In the genomic region with DNA sequence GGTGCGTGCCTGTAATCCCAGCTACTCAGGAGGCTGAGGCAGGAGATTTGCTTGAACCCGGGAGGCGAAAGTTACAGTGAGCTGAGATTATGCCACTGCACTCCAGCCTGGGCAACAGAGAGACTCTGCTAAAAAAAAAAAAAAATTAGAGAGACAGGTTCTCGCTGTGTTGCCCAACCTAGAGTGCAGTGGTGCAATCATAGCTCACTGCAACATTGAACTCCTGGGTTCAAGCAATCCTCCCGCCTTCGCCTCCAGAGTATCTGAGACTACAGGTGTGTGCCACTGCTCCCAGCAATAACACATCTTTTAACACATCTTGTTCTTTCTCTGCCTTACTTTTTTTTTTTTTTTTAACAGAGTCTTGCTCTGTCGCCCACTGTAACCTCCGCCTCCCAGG, we compare ENCODE assay signal across 1 cellular context.
TF ChIP-seq lines count a peak whose summit lies in the region.

No MANE protein-coding gene starts in this region.

TF ChIP-seq in GM23338, 12 proteins besides CTCF, POLR2A, EP300 and RAD21 (continued from another document):
- TF ChIP-seq STAT1 (IDR thresholded peaks at IDR 0.05; ENCODE audit: unreplicated experiment), result no peak
- TF ChIP-seq NANOG (IDR thresholded peaks at IDR 0.05; ENCODE audit: borderline replicate concordance), result no peak
- TF ChIP-seq EZH2 (IDR thresholded peaks at IDR 0.05; ENCODE audit: low read depth, unreplicated experiment), result no peak
- no peak for TF ChIP-seq ZNF114 (CRISPR knock-in tag; IDR thresholded peaks at IDR 0.05)
- TF ChIP-seq POLR2AphosphoS5 (IDR thresholded peaks at IDR 0.05; ENCODE audit: low read depth), result no peak
- TF ChIP-seq, protein P1, sequence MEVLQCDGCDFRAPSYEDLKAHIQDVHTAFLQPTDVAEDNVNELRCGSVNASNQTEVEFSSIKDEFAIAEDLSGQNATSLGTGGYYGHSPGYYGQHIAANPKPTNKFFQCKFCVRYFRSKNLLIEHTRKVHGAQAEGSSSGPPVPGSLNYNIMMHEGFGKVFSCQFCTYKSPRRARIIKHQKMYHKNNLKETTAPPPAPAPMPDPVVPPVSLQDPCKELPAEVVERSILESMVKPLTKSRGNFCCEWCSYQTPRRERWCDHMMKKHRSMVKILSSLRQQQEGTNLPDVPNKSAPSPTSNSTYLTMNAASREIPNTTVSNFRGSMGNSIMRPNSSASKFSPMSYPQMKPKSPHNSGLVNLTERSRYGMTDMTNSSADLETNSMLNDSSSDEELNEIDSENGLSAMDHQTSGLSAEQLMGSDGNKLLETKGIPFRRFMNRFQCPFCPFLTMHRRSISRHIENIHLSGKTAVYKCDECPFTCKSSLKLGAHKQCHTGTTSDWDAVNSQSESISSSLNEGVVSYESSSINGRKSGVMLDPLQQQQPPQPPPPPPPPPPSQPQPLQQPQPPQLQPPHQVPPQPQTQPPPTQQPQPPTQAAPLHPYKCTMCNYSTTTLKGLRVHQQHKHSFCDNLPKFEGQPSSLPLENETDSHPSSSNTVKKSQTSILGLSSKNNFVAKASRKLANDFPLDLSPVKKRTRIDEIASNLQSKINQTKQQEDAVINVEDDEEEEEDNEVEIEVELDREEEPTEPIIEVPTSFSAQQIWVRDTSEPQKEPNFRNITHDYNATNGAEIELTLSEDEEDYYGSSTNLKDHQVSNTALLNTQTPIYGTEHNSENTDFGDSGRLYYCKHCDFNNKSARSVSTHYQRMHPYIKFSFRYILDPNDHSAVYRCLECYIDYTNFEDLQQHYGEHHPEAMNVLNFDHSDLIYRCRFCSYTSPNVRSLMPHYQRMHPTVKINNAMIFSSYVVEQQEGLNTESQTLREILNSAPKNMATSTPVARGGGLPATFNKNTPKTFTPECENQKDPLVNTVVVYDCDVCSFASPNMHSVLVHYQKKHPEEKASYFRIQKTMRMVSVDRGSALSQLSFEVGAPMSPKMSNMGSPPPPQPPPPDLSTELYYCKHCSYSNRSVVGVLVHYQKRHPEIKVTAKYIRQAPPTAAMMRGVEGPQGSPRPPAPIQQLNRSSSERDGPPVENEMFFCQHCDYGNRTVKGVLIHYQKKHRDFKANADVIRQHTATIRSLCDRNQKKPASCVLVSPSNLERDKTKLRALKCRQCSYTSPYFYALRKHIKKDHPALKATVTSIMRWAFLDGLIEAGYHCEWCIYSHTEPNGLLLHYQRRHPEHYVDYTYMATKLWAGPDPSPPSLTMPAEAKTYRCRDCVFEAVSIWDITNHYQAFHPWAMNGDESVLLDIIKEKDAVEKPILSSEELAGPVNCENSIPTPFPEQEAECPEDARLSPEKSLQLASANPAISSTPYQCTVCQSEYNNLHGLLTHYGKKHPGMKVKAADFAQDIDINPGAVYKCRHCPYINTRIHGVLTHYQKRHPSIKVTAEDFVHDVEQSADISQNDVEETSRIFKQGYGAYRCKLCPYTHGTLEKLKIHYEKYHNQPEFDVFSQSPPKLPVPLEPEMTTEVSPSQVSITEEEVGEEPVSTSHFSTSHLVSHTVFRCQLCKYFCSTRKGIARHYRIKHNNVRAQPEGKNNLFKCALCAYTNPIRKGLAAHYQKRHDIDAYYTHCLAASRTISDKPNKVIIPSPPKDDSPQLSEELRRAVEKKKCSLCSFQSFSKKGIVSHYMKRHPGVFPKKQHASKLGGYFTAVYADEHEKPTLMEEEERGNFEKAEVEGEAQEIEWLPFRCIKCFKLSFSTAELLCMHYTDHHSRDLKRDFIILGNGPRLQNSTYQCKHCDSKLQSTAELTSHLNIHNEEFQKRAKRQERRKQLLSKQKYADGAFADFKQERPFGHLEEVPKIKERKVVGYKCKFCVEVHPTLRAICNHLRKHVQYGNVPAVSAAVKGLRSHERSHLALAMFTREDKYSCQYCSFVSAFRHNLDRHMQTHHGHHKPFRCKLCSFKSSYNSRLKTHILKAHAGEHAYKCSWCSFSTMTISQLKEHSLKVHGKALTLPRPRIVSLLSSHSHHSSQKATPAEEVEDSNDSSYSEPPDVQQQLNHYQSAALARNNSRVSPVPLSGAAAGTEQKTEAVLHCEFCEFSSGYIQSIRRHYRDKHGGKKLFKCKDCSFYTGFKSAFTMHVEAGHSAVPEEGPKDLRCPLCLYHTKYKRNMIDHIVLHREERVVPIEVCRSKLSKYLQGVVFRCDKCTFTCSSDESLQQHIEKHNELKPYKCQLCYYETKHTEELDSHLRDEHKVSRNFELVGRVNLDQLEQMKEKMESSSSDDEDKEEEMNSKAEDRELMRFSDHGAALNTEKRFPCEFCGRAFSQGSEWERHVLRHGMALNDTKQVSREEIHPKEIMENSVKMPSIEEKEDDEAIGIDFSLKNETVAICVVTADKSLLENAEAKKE (CRISPR knock-in tag; IDR thresholded peaks at IDR 0.05), result no peak
TF ChIP-seq in GM23338: peak in this region for 0.
